Comparison of ENCODE assay signal across 14 cellular contexts in the genomic region with DNA sequence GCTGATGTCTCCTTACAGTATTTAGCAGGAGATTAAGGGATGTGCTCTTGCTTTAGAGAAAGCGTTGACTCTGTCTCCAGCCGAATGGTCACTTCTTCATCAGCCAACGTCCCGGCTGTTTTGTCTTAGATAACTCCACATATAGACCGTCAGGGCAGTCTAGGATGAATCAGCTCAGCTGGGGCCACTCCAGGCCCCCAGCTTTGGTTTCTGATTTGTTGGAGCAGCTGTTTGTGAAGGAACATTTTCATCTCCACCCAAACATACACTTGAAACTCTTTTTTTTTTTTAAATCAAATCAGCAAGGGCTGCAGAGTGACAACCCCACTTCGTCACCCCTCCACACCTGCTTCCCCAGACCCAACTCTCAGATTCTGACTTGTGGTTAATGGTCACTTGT.
"Had no signal": no experiment of that assay in that cellular context is flagged by ENCODE, and none has a peak within 500 bp of the region (broad histone marks: within the 10 kb centered on the region; RNA-seq: fewer than 3 reads in every experiment).

No MANE protein-coding gene starts in this region.

- H3K27ac ChIP-seq: epithelial cell of prostate, neutrophil had no signal

- H3K9me3 ChIP-seq: esophagus muscularis mucosa, gastroesophageal sphincter, neutrophil, stomach had no signal

- DNase-seq: effector memory CD8-positive, alpha-beta T cell; islet precursor cell; naive B cell; nephron progenitor cell; stimulated activated naive CD4-positive, alpha-beta T cell; stomach had no signal

- FAIRE-seq: urothelium cell line had no signal

- H3K36me3 Mint-ChIP-seq: mesothelial cell of epicardium, naive B cell, type B pancreatic cell had no signal

- H3K4me3 ChIP-seq: esophagus muscularis mucosa, gastroesophageal sphincter, stomach had no signal

- H3K27me3 Mint-ChIP-seq: naive B cell had no signal

- H3K9me3 Mint-ChIP-seq: effector memory CD8-positive, alpha-beta T cell; mesothelial cell of epicardium; naive B cell; nephron progenitor cell; type B pancreatic cell had no signal

- H3K36me3 ChIP-seq: esophagus muscularis mucosa, gastroesophageal sphincter, neutrophil, stomach had no signal

- ATAC-seq: effector memory CD8-positive, alpha-beta T cell; gastroesophageal sphincter; left lobe of liver had no signal

- H3K27me3 ChIP-seq: esophagus muscularis mucosa, gastroesophageal sphincter, neutrophil, stomach had no signal

- H3K27ac Mint-ChIP-seq: effector memory CD8-positive, alpha-beta T cell; mesothelial cell of epicardium; nephron progenitor cell; type B pancreatic cell had no signal

- H3K4me3 Mint-ChIP-seq: effector memory CD8-positive, alpha-beta T cell; mesothelial cell of epicardium; naive B cell; nephron progenitor cell; type B pancreatic cell had no signal
